ENCODE assay signal across 35 cellular contexts in genomic region chr22:48513929-48514328, GRCh38.
"Had no signal": no experiment of that assay in that cellular context is flagged by ENCODE, and none has a peak within 500 bp of the region (broad histone marks: within the 10 kb centered on the region; RNA-seq: fewer than 3 reads in every experiment).

No MANE protein-coding gene starts in this region.

- H3K4me2 ChIP-seq: KMS-11 had no signal

- H3K27ac ChIP-seq: KMS-11 had no signal

- H3K9me3 ChIP-seq: MG63 had no signal

- H3K9ac ChIP-seq: KMS-11 had no signal

- H3K4me3 ChIP-seq: MG63 had no signal

- DNase-seq: Karpas-422, Kasumi-1, MG63, MM.1S, MV-4-11, NCI-H1048, NCI-H1092, NCI-H1092 treated with DMSO at 0.1 percent for 48 hours, NCI-H1105, NCI-H1105 treated with DMSO at 0.1 percent for 48 hours, NCI-H1417, NCI-H1417 treated with DMSO at 0.1 percent for 48 hours, NCI-H1436, NCI-H1436 treated with DMSO at 0.1 percent for 48 hours, NCI-H146, NCI-H1694, NCI-H1694 treated with DMSO at 0.1 percent for 48 hours, NCI-H187, NCI-H187 treated with DMSO at 0.1 percent for 48 hours, NCI-H1930, NCI-H2029, NCI-H2029 treated with DMSO at 0.1 percent for 48 hours, NCI-H2081, NCI-H2081 treated with DMSO at 0.1 percent for 48 hours, NCI-H2107, NCI-H2171, NCI-H2171 treated with DMSO at 0.1 percent for 48 hours, NCI-H2227 treated with DMSO at 0.1 percent for 48 hours, NCI-H226, NCI-H345, NCI-H446, NCI-H446 treated with DMSO at 0.1 percent for 48 hours, NCI-H510A, NCI-H510A treated with DMSO at 0.1 percent for 48 hours had no signal

- H3K36me3 ChIP-seq: MG63 had no signal

- H3K27me3 ChIP-seq: MG63 had no signal
